ENCODE assay signal across 15 cellular contexts in the genomic region with DNA sequence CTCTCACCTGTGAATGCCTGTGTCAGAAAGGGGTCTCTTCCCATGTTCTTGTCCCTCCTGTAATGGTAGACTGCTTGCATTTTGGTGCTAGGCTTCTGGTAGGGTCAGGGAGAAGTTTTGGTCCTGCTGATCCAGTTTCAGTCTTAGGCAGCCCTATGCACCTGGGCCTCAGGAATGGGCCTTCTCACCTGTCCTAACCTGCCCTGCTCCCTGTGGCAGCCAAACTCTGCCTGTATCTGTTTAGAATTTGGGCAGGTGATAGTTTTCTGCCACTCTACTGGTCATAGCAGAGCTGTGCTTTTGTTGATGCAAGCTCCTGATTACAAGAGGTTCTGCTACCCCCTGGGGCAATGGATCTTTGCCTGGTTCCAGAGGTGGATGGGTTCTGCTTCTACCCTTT.
DNase-seq lines count a peak whose midpoint lies in the region; ATAC-seq, FAIRE-seq and TF ChIP-seq lines count a peak whose summit lies in the region.
"Had no signal": no experiment of that assay in that cellular context is flagged by ENCODE, and none has a peak within 500 bp of the region (broad histone marks: within the 10 kb centered on the region; RNA-seq: fewer than 3 reads in every experiment).

No MANE protein-coding gene starts in this region.

- H3K36me3 ChIP-seq in brain microvascular endothelial cell (replicated peaks), result no peaks in the 10 kb centered on the region

- no peak overlapping the region for H3K4me3 Mint-ChIP-seq in activated naive CD4-positive, alpha-beta T cell treated with anti-CD3 and anti-CD28 coated beads, Interleukin-2, amount 50 U/mL, for 24 hours
- H3K4me3 Mint-ChIP-seq in activated T-helper 17 cell treated with anti-CD3 and anti-CD28 coated beads, Interleukin-2, amount 50 U/mL, for 72 hours, result no peak overlapping the region
- no peak overlapping the region for H3K4me3 Mint-ChIP-seq in stimulated activated memory B cell treated with anti-CD40 and anti-IgM and Interleukin-4, amounts not matched to agents 10 μg/mL and 1 μg/mL and 100 μg/mL, for 72 hours
- H3K4me3 Mint-ChIP-seq: CD14-positive monocyte had no signal

- H3K4me1 Mint-ChIP-seq in activated naive CD4-positive, alpha-beta T cell treated with anti-CD3 and anti-CD28 coated beads, Interleukin-2, amount 50 U/mL, for 24 hours, result peaks cover 91% of the 10 kb centered on the region
- peaks cover 25% of the 10 kb centered on the region for H3K4me1 Mint-ChIP-seq in activated T-helper 17 cell treated with anti-CD3 and anti-CD28 coated beads, Interleukin-2, amount 50 U/mL, for 72 hours
- H3K4me1 Mint-ChIP-seq in stimulated activated memory B cell treated with anti-CD40 and anti-IgM and Interleukin-4, amounts not matched to agents 10 μg/mL and 1 μg/mL and 100 μg/mL, for 72 hours, result peaks cover 78% of the 10 kb centered on the region

- H3K27me3 ChIP-seq in brain microvascular endothelial cell (replicated peaks), result no peaks in the 10 kb centered on the region

- no peaks in the 10 kb centered on the region for H3K9me3 Mint-ChIP-seq in activated naive CD4-positive, alpha-beta T cell treated with anti-CD3 and anti-CD28 coated beads, Interleukin-2, amount 50 U/mL, for 24 hours
- H3K9me3 Mint-ChIP-seq in activated T-helper 17 cell treated with anti-CD3 and anti-CD28 coated beads, Interleukin-2, amount 50 U/mL, for 72 hours, result peaks cover 9% of the 10 kb centered on the region
- peaks cover 9% of the 10 kb centered on the region for H3K9me3 Mint-ChIP-seq in stimulated activated memory B cell treated with anti-CD40 and anti-IgM and Interleukin-4, amounts not matched to agents 10 μg/mL and 1 μg/mL and 100 μg/mL, for 72 hours

- no peak for ATAC-seq in activated T-helper 17 cell treated with anti-CD3 and anti-CD28 coated beads, Interleukin-2, amount 50 U/mL, for 72 hours (replicated peaks)
- ATAC-seq in stimulated activated memory B cell treated with anti-CD40 and anti-IgM and Interleukin-4, amounts not matched to agents 10 μg/mL and 1 μg/mL and 100 μg/mL, for 72 hours, result no peak
- ATAC-seq: GM12878, K562 had no signal

- H3K36me3 Mint-ChIP-seq in activated naive CD4-positive, alpha-beta T cell treated with anti-CD3 and anti-CD28 coated beads, Interleukin-2, amount 50 U/mL, for 24 hours, result peaks cover 7% of the 10 kb centered on the region
- no peaks in the 10 kb centered on the region for H3K36me3 Mint-ChIP-seq in activated T-helper 17 cell treated with anti-CD3 and anti-CD28 coated beads, Interleukin-2, amount 50 U/mL, for 72 hours (ENCODE audit: low read depth)
- H3K36me3 Mint-ChIP-seq in stimulated activated memory B cell treated with anti-CD40 and anti-IgM and Interleukin-4, amounts not matched to agents 10 μg/mL and 1 μg/mL and 100 μg/mL, for 72 hours, result peaks cover 28% of the 10 kb centered on the region

- H3K4me3 ChIP-seq in epithelial cell of esophagus (ENCODE audit: low read length) (no peak overlapping the region), brain microvascular endothelial cell (ENCODE audit: low read depth, low read length) (no peak overlapping the region)
- H3K4me3 ChIP-seq: GM12878, K562 had no signal

- no peaks in the 10 kb centered on the region for H3K27me3 Mint-ChIP-seq in activated naive CD4-positive, alpha-beta T cell treated with anti-CD3 and anti-CD28 coated beads, Interleukin-2, amount 50 U/mL, for 24 hours
- no peaks in the 10 kb centered on the region for H3K27me3 Mint-ChIP-seq in activated T-helper 17 cell treated with anti-CD3 and anti-CD28 coated beads, Interleukin-2, amount 50 U/mL, for 72 hours
- H3K27me3 Mint-ChIP-seq in stimulated activated memory B cell treated with anti-CD40 and anti-IgM and Interleukin-4, amounts not matched to agents 10 μg/mL and 1 μg/mL and 100 μg/mL, for 72 hours, result no peaks in the 10 kb centered on the region

- in situ Hi-C loops in brain microvascular endothelial cell (cut with HindIII; ENCODE audit: low pct_ligation_motif_present, low sequenced_read_pairs), result no loop called here

- peak overlapping the region; percentile 73 for H3K27ac Mint-ChIP-seq in activated naive CD4-positive, alpha-beta T cell treated with anti-CD3 and anti-CD28 coated beads, Interleukin-2, amount 50 U/mL, for 24 hours
- peak overlapping the region; percentile 31 for H3K27ac Mint-ChIP-seq in activated T-helper 17 cell treated with anti-CD3 and anti-CD28 coated beads, Interleukin-2, amount 50 U/mL, for 72 hours
- peak overlapping the region; percentile 11 for H3K27ac Mint-ChIP-seq in stimulated activated memory B cell treated with anti-CD40 and anti-IgM and Interleukin-4, amounts not matched to agents 10 μg/mL and 1 μg/mL and 100 μg/mL, for 72 hours
- H3K27ac Mint-ChIP-seq: CD14-positive monocyte had no signal

- TF ChIP-seq CTCF in epithelial cell of esophagus (IDR thresholded peaks at IDR 0.05; ENCODE audit: insufficient read depth, low read depth, low read length, missing control alignments) (no peak), D721Med (IDR thresholded peaks at IDR 0.05; ENCODE audit: insufficient read depth, missing control alignments) (no peak), brain microvascular endothelial cell (IDR thresholded peaks at IDR 0.05; ENCODE audit: low read depth, low read length, missing control alignments) (no peak)

- FAIRE-seq in D721Med (lab: Jason Lieb, UNC), result no peak
- FAIRE-seq: GM12878, H54, K562 had no signal

- no peak overlapping the region for H3K27ac ChIP-seq in brain microvascular endothelial cell
- H3K27ac ChIP-seq: 22Rv1 had no signal

- no peak for DNase-seq in activated naive CD4-positive, alpha-beta T cell treated with anti-CD3 and anti-CD28 coated beads, Interleukin-2, amount 50 U/mL, for 16 hours
- DNase-seq in epithelial cell of esophagus (ENCODE audit: low read depth) (peak; percentile 18), D721Med (ENCODE audit: insufficient read length, low spot score) (no peak), brain microvascular endothelial cell (no peak), NCI-H2227 treated with DMSO at 0.1 percent for 48 hours (lab: John Stamatoyannopoulos, UW) (no peak)
- DNase-seq: Calu3, DMS79 had no signal

Comparison
In these comparisons a context has a peak if more than half of its experiments do, and no peak if none do; other contexts are left out.
1. H3K27ac Mint-ChIP-seq: peak in every context shown above with its lines; median percentile 73 in activated naive CD4-positive, alpha-beta T cell treated with anti-CD3 and anti-CD28 coated beads, Interleukin-2, amount 50 U/mL, for 24 hours; 31 in activated T-helper 17 cell treated with anti-CD3 and anti-CD28 coated beads, Interleukin-2, amount 50 U/mL, for 72 hours; 11 in stimulated activated memory B cell treated with anti-CD40 and anti-IgM and Interleukin-4, amounts not matched to agents 10 μg/mL and 1 μg/mL and 100 μg/mL, for 72 hours.